ENCODE assay signal across 8 cellular contexts in the genomic region with DNA sequence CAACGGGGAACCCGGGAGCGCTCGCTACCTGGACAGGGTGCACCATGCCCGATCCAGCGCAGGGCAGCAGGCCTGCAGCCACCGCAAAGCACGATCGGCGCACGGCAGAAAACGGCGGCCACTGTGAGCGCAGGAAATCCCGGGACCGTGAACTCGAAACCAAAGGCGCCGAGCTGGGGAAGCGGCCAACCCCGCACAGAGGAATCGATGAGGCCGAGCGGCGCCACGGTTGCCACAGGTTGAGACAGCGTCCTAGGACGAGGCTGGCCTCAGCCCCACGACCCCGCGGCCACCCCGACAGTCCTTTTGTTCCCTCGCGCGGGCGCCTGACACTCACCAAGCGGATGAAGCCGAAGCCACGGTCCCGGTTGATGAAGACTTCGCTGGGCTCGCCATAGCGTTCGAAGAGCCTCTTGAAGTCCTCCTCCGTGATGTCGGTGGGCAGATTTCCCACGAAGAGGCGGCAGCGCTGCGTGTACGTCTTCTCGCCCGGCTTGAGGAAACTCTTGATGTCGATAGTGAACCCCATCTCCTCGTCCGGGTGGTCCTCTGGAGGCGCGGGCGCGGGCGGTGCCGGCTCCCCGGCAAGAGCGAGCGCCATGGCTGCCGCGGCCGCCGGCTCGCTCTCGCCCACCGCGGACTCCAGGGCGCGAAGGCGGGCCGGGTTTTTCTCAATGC. TPM values are rescaled to one million over a fixed set of nuclear protein-coding genes. Genes with fewer than 3 reads are reported as not detected.
DNase-seq lines count a peak whose midpoint lies in the region; ATAC-seq and TF ChIP-seq lines count a peak whose summit lies in the region.

No MANE protein-coding gene starts in this region.

- no peaks in the 10 kb centered on the region for H3K4me1 ChIP-seq in ACC112 (ENCODE audit: control insufficient read depth, insufficient read depth, low read length, unreplicated experiment)
- H3K4me1 ChIP-seq in testis, result peaks cover 4% of the 10 kb centered on the region

- TF ChIP-seq CTCF in omental fat pad (IDR thresholded peaks at IDR 0.05) (no peak), testis (IDR thresholded peaks at IDR 0.05) (no peak)

- peak overlapping the region; percentile 78 for H2AFZ ChIP-seq in ACC112 (ENCODE audit: low read length, unreplicated experiment)

- peak overlapping the region; percentile 95 for H3K4me3 ChIP-seq in ACC112 (ENCODE audit: low read depth, low read length)
- peak overlapping the region; percentile 92 to 99 for H3K4me3 ChIP-seq in testis

- DNase-seq in RPMI8226 (peak; percentile 49), glomerular visceral epithelial cell (ENCODE audit: extremely low spot score) (peak; percentile 33), omental fat pad (ENCODE audit: low spot score) (peak; percentile 31), testis (peak; percentile 59)
- DNase-seq in activated naive CD4-positive, alpha-beta T cell treated with anti-CD3 and anti-CD28 coated beads, Interleukin-2, amount 50 U/mL, for 16 hours, result peak; percentile 57

- ATAC-seq in GM18909 (IDR thresholded peaks at IDR 0.05; ENCODE audit: poor library complexity, unreplicated experiment) (peak; percentile 55), HG03139 (IDR thresholded peaks at IDR 0.05; ENCODE audit: unreplicated experiment) (peak; percentile 32), omental fat pad (ENCODE audit: low FRiP score) (peak; percentile 67)

- H3K27ac ChIP-seq in ACC112 (ENCODE audit: low read depth, low read length), result peak overlapping the region; percentile 71
- peak overlapping the region; percentile 94 to 95 for H3K27ac ChIP-seq in testis

- TF ChIP-seq POLR2A in testis (IDR thresholded peaks at IDR 0.05), result no peak

- intact Hi-C loops in testis (cut with DNase I; ENCODE audit: low total_unique reads), result loop anchor here (10.0 kb wide), 1 partner anchor 147 kb away; the partner anchor contains the start of gene MPHOSPH8

- WGBS in testis, 2 donors, result 0% methylated on average over 22 to 66 of the region's 77 CpGs

- H3K27me3 ChIP-seq in ACC112 (ENCODE audit: insufficient read depth, low read length) (no peaks in the 10 kb centered on the region), testis (no peaks in the 10 kb centered on the region)

- H3K36me3 ChIP-seq in ACC112 (ENCODE audit: insufficient read depth, low read length), result no peaks in the 10 kb centered on the region
- no peaks in the 10 kb centered on the region for H3K36me3 ChIP-seq in testis (ENCODE audit: low read depth, missing control alignments)

- no peaks in the 10 kb centered on the region for H3K9me3 ChIP-seq in testis

- H3K79me2 ChIP-seq in ACC112 (ENCODE audit: control insufficient read depth, insufficient read depth, low read length, unreplicated experiment), result peaks cover 28% of the 10 kb centered on the region

RNA-seq across cellular contexts. Expression of gene PSPC1, which starts 0.6 kb away (rescaled TPM):
- total RNA-seq in omental fat pad (10 to 100 TPM; 53.9 to 83.1 (median 69.6) TPM), testis (100 to 1,000 TPM; 129 to 145 TPM)
- polyA plus RNA-seq in testis (ENCODE audit: insufficient read depth, low read depth, low replicate concordance), result 92.0 TPM

Comparison
In these comparisons a context has a peak if more than half of its experiments do, and no peak if none do; other contexts are left out.
1. Peak in every context shown above with its lines: DNase-seq, ATAC-seq, H3K4me3 ChIP-seq and H3K27ac ChIP-seq.